Comparison of ENCODE assay signal across 11 cellular contexts in genomic region chr7:140641532-140642191, GRCh38. TPM values are rescaled to one million over a fixed set of nuclear protein-coding genes. Genes with fewer than 3 reads are reported as not detected.
DNase-seq lines count a peak whose midpoint lies in the region; ATAC-seq and TF ChIP-seq lines count a peak whose summit lies in the region.
"Had no signal": no experiment of that assay in that cellular context is flagged by ENCODE, and none has a peak within 500 bp of the region (broad histone marks: within the 10 kb centered on the region; RNA-seq: fewer than 3 reads in every experiment).

No MANE protein-coding gene starts in this region.

- H2AFZ ChIP-seq in smooth muscle cell (ENCODE audit: low read depth): no peak overlapping the region

- H3K36me3 ChIP-seq in ascending aorta (no peaks in the 10 kb centered on the region), kidney epithelial cell (ENCODE audit: control insufficient read depth, insufficient read depth, low read length) (no peaks in the 10 kb centered on the region), smooth muscle cell (ENCODE audit: low read depth) (no peaks in the 10 kb centered on the region)

- intact Hi-C loops in ascending aorta (cut with DNase I): no loop called here

- ATAC-seq in HG03439 (IDR thresholded peaks at IDR 0.05; ENCODE audit: unreplicated experiment): no peak

- H4K20me1 ChIP-seq in smooth muscle cell (ENCODE audit: low read depth): peaks cover 13% of the 10 kb centered on the region

- H3K79me2 ChIP-seq in smooth muscle cell (ENCODE audit: low read depth): no peaks in the 10 kb centered on the region

- WGBS in smooth muscle cell (ENCODE audit: low lambda C conversion rate): 26% methylated on average over 14 of the region's 14 CpGs

- no peak overlapping the region for H3K27ac ChIP-seq in ascending aorta
- peak overlapping the region; percentile 37 for H3K27ac ChIP-seq in smooth muscle cell (ENCODE audit: low read depth)
- H3K27ac ChIP-seq: 22Rv1 had no signal

- no peak overlapping the region for H3K9ac ChIP-seq in smooth muscle cell (ENCODE audit: low read depth)

- H3F3A ChIP-seq in smooth muscle cell (ENCODE audit: low read depth): peaks cover 17% of the 10 kb centered on the region

- DNase-seq in DMS53 (lab: John Stamatoyannopoulos, UW): peak; percentile 46
- no peak for DNase-seq in DMS53 treated with DMSO at 0.1 percent for 48 hours (lab: John Stamatoyannopoulos, UW; ENCODE audit: unreplicated experiment)
- DNase-seq in ascending aorta (ENCODE audit: low spot score in 2 of 2): no peak
- DNase-seq in kidney epithelial cell (ENCODE audit: low read depth): no peak
- DNase-seq in smooth muscle cell (lab: John Stamatoyannopoulos, UW; ENCODE audit: unreplicated experiment): no peak
- DNase-seq in effector CD4-positive, alpha-beta T cell: no peak
- no peak for DNase-seq in NOMO-1 treated with dmso at 0.1 percent for 144 hours (lab: John Stamatoyannopoulos, UW; ENCODE audit: unreplicated experiment)
- DNase-seq: central memory CD4-positive, alpha-beta T cell; mammary epithelial cell had no signal

- H3K27me3 ChIP-seq in ascending aorta (peaks cover 6% of the 10 kb centered on the region), kidney epithelial cell (ENCODE audit: control insufficient read depth, insufficient read depth, low read length) (peaks cover 2% of the 10 kb centered on the region), smooth muscle cell (ENCODE audit: low read depth) (no peaks in the 10 kb centered on the region)

- peak overlapping the region; percentile 94 for H3K4me2 ChIP-seq in smooth muscle cell

- H3K9me3 ChIP-seq in ascending aorta (no peaks in the 10 kb centered on the region), smooth muscle cell (replicated peaks; ENCODE audit: low read depth) (no peaks in the 10 kb centered on the region)

- H3K4me3 ChIP-seq in ascending aorta (peak overlapping the region; percentile 55 to 72), kidney epithelial cell (ENCODE audit: low read depth, low read length) (peak overlapping the region; percentile 84), smooth muscle cell (no peak overlapping the region)

- H3K4me1 ChIP-seq in ascending aorta: peaks cover 4 to 6% of the 10 kb centered on the region in 2 donors
- H3K4me1 ChIP-seq in smooth muscle cell (ENCODE audit: low read depth): peaks cover 20% of the 10 kb centered on the region

- TF ChIP-seq CTCF in ascending aorta (IDR thresholded peaks at IDR 0.05): no peak
- no peak for TF ChIP-seq CTCF in kidney epithelial cell (IDR thresholded peaks at IDR 0.05; ENCODE audit: insufficient read depth, low read length, poor library complexity, severe bottlenecking)
- TF ChIP-seq CTCF in smooth muscle cell (IDR thresholded peaks at IDR 0.05; ENCODE audit: borderline replicate concordance, insufficient read depth, poor library complexity, severe bottlenecking): no peak

RNA-seq across cellular contexts. Expression of gene DENND2A, which starts 1.0 kb away (rescaled TPM):
- total RNA-seq in ascending aorta: 7.5 TPM
- 11.2 and 14.8 TPM in 2 replicates for total RNA-seq in kidney epithelial cell
- 2.8 and 4.6 TPM in 2 replicates for total RNA-seq in smooth muscle cell
- polyA plus RNA-seq in smooth muscle cell: 1.8 and 5.5 TPM in 2 replicates

RNA-seq across cellular contexts. Expression of gene ADCK2, which starts 31.1 kb away (rescaled TPM):
- total RNA-seq in ascending aorta (46.1 TPM), kidney epithelial cell (40.3 and 40.9 TPM in 2 replicates), smooth muscle cell (8.0 and 10.8 TPM in 2 replicates)
- 10.5 and 13.0 TPM in 2 replicates for polyA plus RNA-seq in smooth muscle cell

RNA-seq across cellular contexts. Expression of gene NDUFB2, which starts 54.8 kb away (rescaled TPM):
- total RNA-seq in ascending aorta (35.9 TPM), kidney epithelial cell (213 and 221 TPM in 2 replicates), smooth muscle cell (380 TPM in 2 replicates)
- 376 and 384 TPM in 2 replicates for polyA plus RNA-seq in smooth muscle cell
